11 cellular contexts compared by ENCODE assay signal in genomic region chr18:76610933-76611749, GRCh38.
A peak's percentile ranks its signal among the peaks of the same experiment; 100 is the strongest.
DNase-seq lines count a peak whose midpoint lies in the region; TF ChIP-seq lines count a peak whose summit lies in the region.
"Had no signal": no experiment of that assay in that cellular context is flagged by ENCODE, and none has a peak within 500 bp of the region (broad histone marks: within the 10 kb centered on the region; RNA-seq: fewer than 3 reads in every experiment).

No MANE protein-coding gene starts in this region.

- DNase-seq in left ventricle myocardium inferior, result no peak
- DNase-seq in right atrium auricular region (ENCODE audit: low spot score), result no peak
- peak in 2 of 10 donors; percentile 26 to 53 for DNase-seq in dorsolateral prefrontal cortex
- peak; percentile 12 for DNase-seq in mesenchymal stem cell
- DNase-seq in vagina (ENCODE audit: extremely low spot score in 2 of 2), result no peak
- no peak for DNase-seq in MV-4-11 (lab: John Stamatoyannopoulos, UW)
- DNase-seq in NCI-H345 (lab: John Stamatoyannopoulos, UW), result no peak
- DNase-seq in NCI-H2171 (lab: John Stamatoyannopoulos, UW), result no peak
- DNase-seq: activated CD4-positive, alpha-beta T cell treated with anti-CD3 and anti-CD28 coated beads, Interleukin-2, amount 50 U/mL, for 1 hour; lower lobe of right lung had no signal

- H2AFZ ChIP-seq in mesenchymal stem cell (ENCODE audit: low read depth, low read length), result no peak overlapping the region

- no peak overlapping the region for H2AK5ac ChIP-seq in mesenchymal stem cell (ENCODE audit: low read length, severe bottlenecking)

- WGBS in mesenchymal stem cell, result 92% methylated on average over 28 of the region's 32 CpGs

- H3K14ac ChIP-seq in mesenchymal stem cell (ENCODE audit: low read length in 2 of 2), result peak overlapping the region in 1 of 2 experiments; percentile 84

- intact Hi-C loops in left ventricle myocardium inferior (cut with micrococcal nuclease) (no loop called here), dorsolateral prefrontal cortex (cut with DNase I) (loop anchor here in 1 of 2 donors (10.0 kb wide), 1 partner anchor 116 kb away; the partner anchor contains the start of gene ZNF516), vagina (cut with DNase I) (no loop called here)

- no peak overlapping the region for H2BK5ac ChIP-seq in mesenchymal stem cell (ENCODE audit: low read depth, low read length, poor library complexity, severe bottlenecking)

- H3K9me3 ChIP-seq in left ventricle myocardium inferior (replicated peaks), result no peaks in the 10 kb centered on the region
- no peaks in the 10 kb centered on the region for H3K9me3 ChIP-seq in right atrium auricular region
- no peaks in the 10 kb centered on the region for H3K9me3 ChIP-seq in mesenchymal stem cell (ENCODE audit: control insufficient read depth, low read length)
- no peaks in the 10 kb centered on the region for H3K9me3 ChIP-seq in vagina
- H3K9me3 ChIP-seq: HAP-1, lower lobe of right lung had no signal

- H4K91ac ChIP-seq in mesenchymal stem cell (ENCODE audit: low read length), result peak overlapping the region; percentile 88

- no peaks in the 10 kb centered on the region for H3K79me1 ChIP-seq in mesenchymal stem cell (replicated peaks; ENCODE audit: low read length, poor library complexity, severe bottlenecking)

- H3K4me1 ChIP-seq in left ventricle myocardium inferior (no peaks in the 10 kb centered on the region), right atrium auricular region (no peaks in the 10 kb centered on the region), mesenchymal stem cell (ENCODE audit: control insufficient read depth, insufficient read depth, low read depth, low read length) (peaks cover 3% of the 10 kb centered on the region), vagina (no peaks in the 10 kb centered on the region)
- H3K4me1 ChIP-seq: HAP-1, lower lobe of right lung had no signal

- peak overlapping the region in 1 of 2 experiments; percentile 30 for H2BK12ac ChIP-seq in mesenchymal stem cell (ENCODE audit: low read length in 2 of 2)

- no peak overlapping the region for H3K23ac ChIP-seq in mesenchymal stem cell (ENCODE audit: low read length in 2 of 2)

- H2BK15ac ChIP-seq in mesenchymal stem cell (ENCODE audit: low read depth, poor library complexity, severe bottlenecking), result no peak overlapping the region

- no peak for TF ChIP-seq POLR2A in vagina (IDR thresholded peaks at IDR 0.05)

- H3K27ac ChIP-seq in left ventricle myocardium inferior (replicated peaks) (no peak overlapping the region), right atrium auricular region (no peak overlapping the region), dorsolateral prefrontal cortex (peak overlapping the region in 14 of 59 donors; percentile 3 to 65 (median 29)), mesenchymal stem cell (ENCODE audit: low read length, poor library complexity, severe bottlenecking) (no peak overlapping the region), vagina (peak overlapping the region; percentile 2)
- H3K27ac ChIP-seq: lower lobe of right lung had no signal

- no peak overlapping the region for H3K4ac ChIP-seq in mesenchymal stem cell (ENCODE audit: low read depth in 1 of 2, low read length in 2 of 2)

- H3K4me2 ChIP-seq in mesenchymal stem cell (ENCODE audit: low read length, poor library complexity, severe bottlenecking), result no peak overlapping the region

- H3K9ac ChIP-seq in mesenchymal stem cell (ENCODE audit: low read length), result peak overlapping the region; percentile 85

- H3K36me3 ChIP-seq in left ventricle myocardium inferior (no peaks in the 10 kb centered on the region), right atrium auricular region (no peaks in the 10 kb centered on the region), mesenchymal stem cell (ENCODE audit: control insufficient read depth in 1 of 2, insufficient read depth in 2 of 2, low read depth in 1 of 2, low read length in 2 of 2) (no peaks in the 10 kb centered on the region), vagina (no peaks in the 10 kb centered on the region)
- H3K36me3 ChIP-seq: HAP-1, lower lobe of right lung had no signal

- no peak overlapping the region for H2BK120ac ChIP-seq in mesenchymal stem cell (ENCODE audit: low read depth, low read length)

- peaks cover 39% of the 10 kb centered on the region for H3K27me3 ChIP-seq in left ventricle myocardium inferior (ENCODE audit: low read depth)
- no peaks in the 10 kb centered on the region for H3K27me3 ChIP-seq in right atrium auricular region
- H3K27me3 ChIP-seq in dorsolateral prefrontal cortex, result peaks cover 0 to 23% (median 0%) of the 10 kb centered on the region in 45 donors
- peaks cover 4 to 7% of the 10 kb centered on the region in 2 experiments for H3K27me3 ChIP-seq in mesenchymal stem cell (ENCODE audit: control insufficient read depth in 1 of 2, insufficient read depth in 1 of 2, low read length in 2 of 2)
- H3K27me3 ChIP-seq in vagina, result no peaks in the 10 kb centered on the region

- peak overlapping the region; percentile 27 for H3K4me3 ChIP-seq in left ventricle myocardium inferior
- peak overlapping the region in 1 of 2 donors; percentile 8 for H3K4me3 ChIP-seq in right atrium auricular region
- peak overlapping the region in 56 of 59 donors; percentile 0 to 61 (median 40) for H3K4me3 ChIP-seq in dorsolateral prefrontal cortex
- H3K4me3 ChIP-seq in mesenchymal stem cell (ENCODE audit: insufficient read depth in 1 of 2, low read depth in 1 of 2, low read length in 2 of 2), result peak overlapping the region; percentile 30 to 50
- H3K4me3 ChIP-seq in vagina, result peak overlapping the region in 1 of 2 donors; percentile 14
- H3K4me3 ChIP-seq: HAP-1, lower lobe of right lung had no signal

- H4K8ac ChIP-seq in mesenchymal stem cell (ENCODE audit: low read length), result no peak overlapping the region

- TF ChIP-seq CTCF in left ventricle myocardium inferior (IDR thresholded peaks at IDR 0.05; ENCODE audit: borderline replicate concordance), result no peak
- TF ChIP-seq CTCF in right atrium auricular region (IDR thresholded peaks at IDR 0.05), result no peak
- no peak for TF ChIP-seq CTCF in dorsolateral prefrontal cortex (IDR thresholded peaks at IDR 0.05 in 54 of 56, conservative IDR thresholded peaks at IDR 0.05 in 2 of 56; ENCODE audit: low read depth in 1 of 56, partially characterized antibody in 56 of 56)
- no peak for TF ChIP-seq CTCF in vagina (IDR thresholded peaks at IDR 0.05)

- H3K18ac ChIP-seq in mesenchymal stem cell (ENCODE audit: low read depth in 1 of 2, low read length in 2 of 2), result peak overlapping the region in 1 of 2 experiments; percentile 76
